Comparison of ENCODE assay signal across 7 cellular contexts in the genomic region with DNA sequence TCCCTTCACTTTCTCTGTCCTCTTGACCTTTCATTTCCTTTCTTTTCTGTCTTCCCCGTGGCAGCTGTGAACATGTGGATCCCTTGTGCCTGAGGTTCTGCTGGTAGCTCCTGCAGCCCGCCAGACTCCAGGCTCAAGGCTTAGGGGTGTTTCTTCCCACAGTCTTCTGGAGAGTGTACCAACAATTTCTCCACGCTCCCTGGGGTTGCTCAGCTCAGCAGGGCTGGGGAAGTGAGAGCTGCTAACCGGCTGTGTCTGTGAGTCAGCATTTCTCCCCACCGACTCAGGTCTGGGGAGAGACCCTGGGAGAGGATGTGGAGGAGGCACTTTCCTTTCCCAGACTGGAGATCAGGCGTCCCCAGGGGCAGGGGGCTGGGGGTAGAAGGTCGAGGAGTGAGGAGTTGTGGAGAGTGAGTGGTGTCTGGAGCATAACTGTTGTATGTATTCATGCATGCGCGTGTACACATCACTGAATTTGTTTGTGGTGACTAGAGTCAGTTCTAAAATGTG.
DNase-seq lines count a peak whose midpoint lies in the region; ATAC-seq, FAIRE-seq and TF ChIP-seq lines count a peak whose summit lies in the region.

No MANE protein-coding gene starts in this region.

- DNase-seq in NCI-H2227 (lab: John Stamatoyannopoulos, UW; ENCODE audit: unreplicated experiment) (peak; percentile 46), brain pericyte (ENCODE audit: low read depth, low spot score) (peak; percentile 97), kidney (peak; percentile 77), testis (peak; percentile 36), NCI-H774 (lab: John Stamatoyannopoulos, UW) (no peak)
- DNase-seq in activated effector memory CD4-positive, alpha-beta T cell treated with Interleukin-2 at 50 U/mL for 16 hours: no peak

- H3K4me3 ChIP-seq in kidney (ENCODE audit: low read length in 2 of 2) (peak overlapping the region; percentile 32 to 47), testis (no peak overlapping the region)

- H3K27ac ChIP-seq in kidney (ENCODE audit: low read depth in 2 of 2, low read length in 2 of 2) (no peak overlapping the region), testis (peak overlapping the region in 1 of 2 donors; percentile 21)

- no peak for FAIRE-seq in kidney (lab: Jason Lieb, UNC)

- TF ChIP-seq CTCF in kidney (IDR thresholded peaks at IDR 0.05; ENCODE audit: borderline replicate concordance, extremely low read depth, insufficient read depth) (no peak), testis (IDR thresholded peaks at IDR 0.05) (no peak)

- TF ChIP-seq POLR2A in testis (IDR thresholded peaks at IDR 0.05): no peak

- WGBS in testis, 2 donors: 25 to 29% methylated on average over 9 of the region's 9 CpGs

- intact Hi-C loops in kidney (cut with DNase I): no loop called here
- intact Hi-C loops in testis (cut with DNase I; ENCODE audit: low total_unique reads): no loop called here

- ATAC-seq in GM19023 (IDR thresholded peaks at IDR 0.05; ENCODE audit: unreplicated experiment): peak; percentile 55

- H3K9me3 ChIP-seq in kidney (ENCODE audit: control insufficient read depth in 1 of 2, low read length in 2 of 2): peaks cover 2 to 5% of the 10 kb centered on the region in 2 donors
- no peaks in the 10 kb centered on the region for H3K9me3 ChIP-seq in testis

- no peak overlapping the region for H3K9ac ChIP-seq in kidney (ENCODE audit: low read length in 2 of 2)

- no peaks in the 10 kb centered on the region for H3K27me3 ChIP-seq in testis

- peaks cover 0 to 4% of the 10 kb centered on the region in 2 donors for H3K4me1 ChIP-seq in kidney (ENCODE audit: control insufficient read depth in 1 of 2, insufficient read depth in 1 of 2, low read depth in 1 of 2, low read length in 2 of 2)
- peaks cover 3% of the 10 kb centered on the region for H3K4me1 ChIP-seq in testis

- H3K36me3 ChIP-seq in kidney (ENCODE audit: control insufficient read depth in 1 of 2, insufficient read depth in 2 of 2, low read length in 2 of 2): no peaks in the 10 kb centered on the region
- H3K36me3 ChIP-seq in testis (ENCODE audit: low read depth, missing control alignments): no peaks in the 10 kb centered on the region

Comparison
In these comparisons a context has a peak if more than half of its experiments do, and no peak if none do; other contexts are left out.
1. DNase-seq: peak in NCI-H2227 (single experiment), brain pericyte (single experiment), kidney (single experiment) and testis (single experiment); none in NCI-H774 (single experiment) and activated effector memory CD4-positive, alpha-beta T cell treated with Interleukin-2 at 50 U/mL for 16 hours (single experiment).
2. H3K4me3 ChIP-seq: peak in kidney (2 of 2); none in testis (0 of 2).